Comparison of ENCODE assay signal across 13 cellular contexts in genomic region chr4:41879552-41879951, GRCh38. TPM values are rescaled to one million over a fixed set of nuclear protein-coding genes. Genes with fewer than 3 reads are reported as not detected.
A peak's percentile ranks its signal among the peaks of the same experiment; 100 is the strongest.
DNase-seq lines count a peak whose midpoint lies in the region; ATAC-seq, FAIRE-seq and TF ChIP-seq lines count a peak whose summit lies in the region.
"Had no signal": no experiment of that assay in that cellular context is flagged by ENCODE, and none has a peak within 500 bp of the region (broad histone marks: within the 10 kb centered on the region; RNA-seq: fewer than 3 reads in every experiment).

No MANE protein-coding gene starts in this region.

- H3K4me1 ChIP-seq in BE2C (peaks cover 31% of the 10 kb centered on the region), endothelial cell of umbilical vein (ENCODE audit: control insufficient read depth, extremely low read depth, insufficient read depth, low read length) (peaks cover 6% of the 10 kb centered on the region)
- H3K4me1 ChIP-seq: A549 had no signal

- FAIRE-seq in endothelial cell of umbilical vein (lab: Jason Lieb, UNC): no peak
- FAIRE-seq: A549, HepG2, HTR-8/SVneo had no signal

- H3K9me3 ChIP-seq in BE2C (no peaks in the 10 kb centered on the region), endothelial cell of umbilical vein (replicated peaks; ENCODE audit: control insufficient read depth, insufficient read depth, low read length) (no peaks in the 10 kb centered on the region)
- no peaks in the 10 kb centered on the region for H3K9me3 ChIP-seq in CD4-positive, alpha-beta T cell (ENCODE audit: control insufficient read depth, low read length)
- H3K9me3 ChIP-seq: A549 had no signal

- intact Hi-C loops in CD4-positive, alpha-beta T cell (cut with DNase I, micrococcal nuclease): no loop called here
- intact Hi-C loops in endothelial cell of umbilical vein (cut with micrococcal nuclease): no loop called here

- H3K36me3 Mint-ChIP-seq in CD4-positive, alpha-beta T cell (ENCODE audit: low read depth): no peaks in the 10 kb centered on the region
- H3K36me3 Mint-ChIP-seq in nephron (ENCODE audit: low read depth): no peaks in the 10 kb centered on the region

- no peaks in the 10 kb centered on the region for H3K79me2 ChIP-seq in endothelial cell of umbilical vein (ENCODE audit: control insufficient read depth, insufficient read depth, low read length)

- no peak overlapping the region for H3K27ac ChIP-seq in CD4-positive, alpha-beta T cell (ENCODE audit: low read depth, low read length)
- no peak overlapping the region for H3K27ac ChIP-seq in endothelial cell of umbilical vein (ENCODE audit: insufficient read depth, low read depth, low read length)
- H3K27ac ChIP-seq: A549, BLaER1 had no signal

- H3K27me3 Mint-ChIP-seq in CD4-positive, alpha-beta T cell: peaks cover 94% of the 10 kb centered on the region
- H3K27me3 Mint-ChIP-seq in nephron (ENCODE audit: low read depth): peaks cover 100% of the 10 kb centered on the region

- H3K27me3 ChIP-seq in BE2C (no peaks in the 10 kb centered on the region), endothelial cell of umbilical vein (ENCODE audit: control insufficient read depth in 2 of 2, insufficient read depth in 2 of 2, low read length in 2 of 2) (peaks cover 66 to 92% of the 10 kb centered on the region in 2 experiments)
- peaks cover 76% of the 10 kb centered on the region for H3K27me3 ChIP-seq in CD4-positive, alpha-beta T cell (ENCODE audit: control insufficient read depth, insufficient read depth, low read length)
- H3K27me3 ChIP-seq: BLaER1 had no signal

- TF ChIP-seq POLR2A in endothelial cell of umbilical vein (IDR thresholded peaks at IDR 0.05; ENCODE audit: low read depth, low read length): no peak

- H3K9me1 ChIP-seq in endothelial cell of umbilical vein (replicated peaks; ENCODE audit: control insufficient read depth, extremely low read depth, insufficient read depth, low read length): no peaks in the 10 kb centered on the region

- peak overlapping the region; percentile 86 for H3K4me3 ChIP-seq in BE2C (ENCODE audit: low read depth, low read length)
- H3K4me3 ChIP-seq in endothelial cell of umbilical vein (replicated peaks in 1 of 3; ENCODE audit: insufficient read depth in 1 of 3, low read depth in 1 of 3, low read length in 3 of 3): no peak overlapping the region
- H3K4me3 ChIP-seq: A549, BLaER1 had no signal

- H3K36me3 ChIP-seq in BE2C (peaks cover 54% of the 10 kb centered on the region), endothelial cell of umbilical vein (ENCODE audit: control insufficient read depth in 2 of 2, extremely low read depth in 1 of 2, insufficient read depth in 2 of 2, low read length in 2 of 2) (no peaks in the 10 kb centered on the region)
- H3K36me3 ChIP-seq: BLaER1 had no signal

- BruUV-seq in endothelial cell of umbilical vein (replicated peaks; lab: Mats Ljungman, UMichigan): no TSS peak

- H4K20me1 ChIP-seq in endothelial cell of umbilical vein (replicated peaks; ENCODE audit: control insufficient read depth, extremely low read depth, insufficient read depth, low read length): no peaks in the 10 kb centered on the region
- H4K20me1 ChIP-seq: BLaER1 had no signal

- CTCF ChIA-PET in CD4-positive, alpha-beta T cell (lab: Charles Lee): interaction anchor here (1.1 kb wide), 1 partner anchor 9 kb away, joined by 5 read pairs; no protein-coding TSS in a partner anchor
- CTCF ChIA-PET in endothelial cell of umbilical vein (lab: Charles Lee): interaction anchor here (1.4 to 1.5 kb wide), 2 partner anchors 9 to 620 kb away, joined by 5 to 10 read pairs; no protein-coding TSS in a partner anchor

- POLR2A ChIA-PET in CD4-positive, alpha-beta T cell (lab: Charles Lee): no interaction called here
- POLR2A ChIA-PET in endothelial cell of umbilical vein (lab: Charles Lee): no interaction called here

- dilution Hi-C loops in endothelial cell of umbilical vein (cut with MboI; ENCODE audit: extremely low pct_ligation_motif_present, low sequenced_read_pairs): no loop called here

- peaks cover 30% of the 10 kb centered on the region for H3K4me1 Mint-ChIP-seq in CD4-positive, alpha-beta T cell (ENCODE audit: low read depth)
- H3K4me1 Mint-ChIP-seq in nephron: peaks cover 25% of the 10 kb centered on the region

- no peak overlapping the region for H3K9ac ChIP-seq in endothelial cell of umbilical vein (replicated peaks; ENCODE audit: extremely low read depth, insufficient read depth, low read length)
- H3K9ac ChIP-seq: BLaER1 had no signal

- H3K27ac Mint-ChIP-seq in CD4-positive, alpha-beta T cell: no peak overlapping the region
- H3K27ac Mint-ChIP-seq in nephron: no peak overlapping the region

- TF ChIP-seq CTCF in BE2C (IDR thresholded peaks at IDR 0.05; ENCODE audit: low read depth, low read length) (no peak), endothelial cell of umbilical vein (IDR thresholded peaks at IDR 0.05; ENCODE audit: extremely low read depth in 1 of 2, insufficient read depth in 1 of 2, low read depth in 1 of 2, low read length in 2 of 2) (no peak), nephron (IDR thresholded peaks at IDR 0.05; ENCODE audit: unreplicated experiment in 3 of 3) (no peak), omental fat pad (IDR thresholded peaks at IDR 0.05) (no peak)
- TF ChIP-seq CTCF in CD4-positive, alpha-beta T cell (IDR thresholded peaks at IDR 0.05): no peak

- H3K9me3 Mint-ChIP-seq in CD4-positive, alpha-beta T cell: no peaks in the 10 kb centered on the region
- H3K9me3 Mint-ChIP-seq in nephron: peaks cover 8% of the 10 kb centered on the region

- H2AFZ ChIP-seq in endothelial cell of umbilical vein (ENCODE audit: low read depth, low read length): no peak overlapping the region

- DNase-seq in BE2C (no peak), endothelial cell of umbilical vein (ENCODE audit: low read depth, low spot score) (no peak), NCI-H187 (lab: John Stamatoyannopoulos, UW) (no peak), omental fat pad (ENCODE audit: low spot score) (no peak), AG08395 (ENCODE audit: low spot score) (no peak)
- no peak for DNase-seq in CD4-positive, alpha-beta T cell
- DNase-seq: DMS53, GF-D8 had no signal

- no peak overlapping the region for H3K4me2 ChIP-seq in endothelial cell of umbilical vein (ENCODE audit: insufficient read depth, low read length)
- H3K4me2 ChIP-seq: A549, BLaER1 had no signal

- no peak for ATAC-seq in CD4-positive, alpha-beta T cell (ENCODE audit: poor library complexity)
- ATAC-seq in omental fat pad (ENCODE audit: low FRiP score): no peak
- ATAC-seq: A549, HepG2 had no signal

- peak overlapping the region; percentile 25 for H3K4me3 Mint-ChIP-seq in CD4-positive, alpha-beta T cell
- H3K4me3 Mint-ChIP-seq in nephron: peak overlapping the region in 2 of 3 experiments; percentile 15 to 16

TF ChIP-seq in endothelial cell of umbilical vein, 7 proteins besides CTCF, POLR2A, EP300 and RAD21:
- TF ChIP-seq MYC (IDR thresholded peaks at IDR 0.05; ENCODE audit: low read depth, low read length) (no peak), JUN (IDR thresholded peaks at IDR 0.05; ENCODE audit: borderline replicate concordance, insufficient read depth, insufficient read length, low read depth) (no peak), FOS (IDR thresholded peaks at IDR 0.05; ENCODE audit: borderline replicate concordance, insufficient read depth, low read length) (no peak), EZH2 (IDR thresholded peaks at IDR 0.05; ENCODE audit: borderline replicate concordance, low read depth, low read length, severe bottlenecking) (peak; percentile 49)

RNA-seq across cellular contexts. Expression of gene TMEM33, which starts 55.7 kb away (rescaled TPM):
- 59.0 TPM for polyA plus RNA-seq in BE2C (2012; ENCODE audit: insufficient read depth, insufficient read length, low read depth)
- total RNA-seq in CD4-positive, alpha-beta T cell: 10 to 100 TPM; 18.0 to 19.7 TPM
- total RNA-seq in endothelial cell of umbilical vein: 58.5 and 60.1 TPM in 2 replicates
- 52.5 and 52.9 TPM in 2 replicates for polyA plus RNA-seq in endothelial cell of umbilical vein
- polyA plus RNA-seq in endothelial cell of umbilical vein (2011; cell fraction: cytosol; rRNA removed): 24.2 and 28.6 TPM in 2 replicates
- 16.3 and 21.1 TPM in 2 replicates for polyA plus RNA-seq in endothelial cell of umbilical vein (2011; cell fraction: nucleus; rRNA removed)
- polyA plus RNA-seq in endothelial cell of umbilical vein (2012): 31.1 and 43.6 TPM in 2 replicates
- 153 and 172 TPM in 2 replicates for polyA minus RNA-seq in endothelial cell of umbilical vein
- 87.4 TPM for polyA minus RNA-seq in endothelial cell of umbilical vein (2011; cell fraction: cytosol; rRNA and poly(A)+ RNA removed)
- 31.8 and 47.2 TPM in 2 replicates for polyA minus RNA-seq in endothelial cell of umbilical vein (2011; cell fraction: nucleus; rRNA and poly(A)+ RNA removed)
- 10 to 100 TPM; 24.6 to 46.4 (median 35.2) TPM for total RNA-seq in omental fat pad
